ENCODE assay signal across 9 cellular contexts in the genomic region with DNA sequence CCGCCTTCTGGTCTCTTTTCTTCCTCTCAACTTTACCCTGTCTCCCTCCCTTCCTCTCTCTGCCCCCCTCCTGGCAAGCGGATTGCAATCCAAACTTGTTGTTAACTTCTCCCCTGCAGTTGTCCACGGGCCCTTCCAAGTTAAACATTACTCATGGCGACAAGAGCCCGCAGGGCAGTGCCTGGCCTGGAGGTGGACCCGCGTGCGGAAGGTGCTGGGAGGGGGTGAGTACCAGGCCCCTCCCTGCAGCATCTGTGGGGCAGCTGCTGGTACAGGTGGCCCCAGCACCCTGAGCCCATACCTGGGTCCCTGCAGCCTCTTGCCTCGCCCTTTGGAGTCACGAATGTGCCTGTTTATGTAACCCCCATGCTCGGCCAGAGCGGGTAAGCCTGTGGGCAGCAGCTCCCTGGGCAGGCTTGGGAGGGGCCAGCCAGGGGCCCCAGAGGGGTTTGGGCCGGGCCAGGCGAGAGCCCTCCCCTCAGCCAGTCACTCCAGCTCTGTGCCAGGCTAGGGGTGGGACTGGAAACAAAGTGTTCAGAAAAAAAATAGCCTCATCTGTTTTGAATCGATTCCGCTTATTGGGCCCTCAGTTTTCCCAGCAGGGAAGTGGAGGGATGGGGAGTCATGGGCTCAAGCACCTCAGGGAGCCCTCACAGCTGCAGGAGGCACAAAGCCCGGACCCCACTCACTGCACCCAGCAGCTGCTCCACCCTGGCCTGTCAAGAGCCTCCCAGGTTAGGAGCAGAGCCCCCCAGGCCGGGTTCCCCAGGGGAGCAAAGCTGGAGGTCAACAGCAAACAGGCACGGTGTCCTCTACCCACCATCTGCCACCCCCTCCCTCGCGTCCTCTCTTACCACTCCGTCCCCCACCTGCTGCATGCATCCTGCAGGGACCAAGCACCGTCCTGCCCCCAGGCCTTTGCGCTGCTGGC. TPM values are rescaled to one million over a fixed set of nuclear protein-coding genes. Genes with fewer than 3 reads are reported as not detected.
A peak's percentile ranks its signal among the peaks of the same experiment; 100 is the strongest.
DNase-seq lines count a peak whose midpoint lies in the region; ATAC-seq and TF ChIP-seq lines count a peak whose summit lies in the region.
"Had no signal": no experiment of that assay in that cellular context is flagged by ENCODE, and none has a peak within 500 bp of the region (broad histone marks: within the 10 kb centered on the region; RNA-seq: fewer than 3 reads in every experiment).

No MANE protein-coding gene starts in this region.

- peak; percentile 18 for ATAC-seq in left colon
- peak; percentile 59 for ATAC-seq in thoracic aorta (ENCODE audit: insufficient number of reproducible peaks, low FRiP score, low read depth)

- no peaks in the 10 kb centered on the region for H3K9me3 ChIP-seq in thoracic aorta

- H3K4me3 ChIP-seq in thoracic aorta, result peak overlapping the region; percentile 64

- H3K4me3 Mint-ChIP-seq in activated naive CD8-positive, alpha-beta T cell treated with anti-CD3 and anti-CD28 coated beads for 36 hours, result no peak overlapping the region

- H3K27ac Mint-ChIP-seq in activated naive CD8-positive, alpha-beta T cell treated with anti-CD3 and anti-CD28 coated beads for 36 hours, result no peak overlapping the region

- peak; percentile 25 for TF ChIP-seq CTCF in thoracic aorta (IDR thresholded peaks at IDR 0.05)

- H3K27me3 ChIP-seq in thoracic aorta (replicated peaks; ENCODE audit: insufficient read depth), result no peaks in the 10 kb centered on the region

- in situ Hi-C loops in T47D (cut with HindIII; ENCODE audit: low pct_unique_long_range_greater_than_20kb, low sequenced_read_pairs), result no loop called here

- no peaks in the 10 kb centered on the region for H3K27me3 Mint-ChIP-seq in activated naive CD8-positive, alpha-beta T cell treated with anti-CD3 and anti-CD28 coated beads for 36 hours

- intact Hi-C loops in left colon (cut with DNase I, micrococcal nuclease), result no loop called here

- H3K36me3 ChIP-seq in thoracic aorta, result no peaks in the 10 kb centered on the region

- no peaks in the 10 kb centered on the region for H3K36me3 Mint-ChIP-seq in activated naive CD8-positive, alpha-beta T cell treated with anti-CD3 and anti-CD28 coated beads for 36 hours

- no peaks in the 10 kb centered on the region for H3K9me3 Mint-ChIP-seq in activated naive CD8-positive, alpha-beta T cell treated with anti-CD3 and anti-CD28 coated beads for 36 hours

- DNase-seq in HK-2 (ENCODE audit: unreplicated experiment) (peak; percentile 83), T47D (ENCODE audit: low read depth in 1 of 2, low spot score in 1 of 2) (peak; percentile 54 to 57), left colon (peak; percentile 62 to 81), thoracic aorta (ENCODE audit: low spot score) (peak; percentile 94), NCI-H1436 (lab: John Stamatoyannopoulos, UW) (no peak), cerebellar nuclear complex (lab: John Stamatoyannopoulos, UW) (no peak), CD1c-positive myeloid dendritic cell (ENCODE audit: extremely low spot score) (no peak)
- no peak for DNase-seq in activated naive CD8-positive, alpha-beta T cell treated with anti-CD3 and anti-CD28 coated beads for 36 hours
- DNase-seq: NCI-H2081 treated with DMSO at 0.1 percent for 48 hours had no signal

- peaks cover 4% of the 10 kb centered on the region for H3K4me1 Mint-ChIP-seq in activated naive CD8-positive, alpha-beta T cell treated with anti-CD3 and anti-CD28 coated beads for 36 hours

- H3K27ac ChIP-seq in thoracic aorta, result peak overlapping the region; percentile 96 to 98

- peaks cover 53 to 83% of the 10 kb centered on the region in 2 donors for H3K4me1 ChIP-seq in thoracic aorta (ENCODE audit: control insufficient read depth in 1 of 2, low read depth in 2 of 2)

RNA-seq across cellular contexts. Expression of a gene that starts 14.0 kb away (rescaled TPM):
- total RNA-seq in left colon, result 10 to 100 TPM; 28.5 to 32.6 TPM
- total RNA-seq in thoracic aorta, result 10 to 100 TPM; 29.1 to 52.6 TPM
- total RNA-seq in activated naive CD8-positive, alpha-beta T cell treated with anti-CD3 and anti-CD28 coated beads for 36 hours, result 10 to 100 TPM; 69.3 to 71.4 TPM

RNA-seq across cellular contexts. Expression of a gene that starts 19.5 kb away (rescaled TPM):
- total RNA-seq in left colon (10 to 100 TPM; 30.2 to 35.5 TPM), thoracic aorta (100 to 1,000 TPM; 135 to 138 TPM)
- total RNA-seq in activated naive CD8-positive, alpha-beta T cell treated with anti-CD3 and anti-CD28 coated beads for 36 hours, result 10 to 100 TPM; 25.4 to 27.3 TPM

Comparison
In these comparisons a context has a peak if more than half of its experiments do, and no peak if none do; other contexts are left out.
1. DNase-seq: peak in HK-2 (single experiment), T47D (2 of 2), left colon (2 of 2) and thoracic aorta (single experiment); none in NCI-H1436 (single experiment), cerebellar nuclear complex (0 of 2), activated naive CD8-positive, alpha-beta T cell treated with anti-CD3 and anti-CD28 coated beads for 36 hours (single experiment) and CD1c-positive myeloid dendritic cell (single experiment).